8 cellular contexts compared by ENCODE assay signal in the genomic region with DNA sequence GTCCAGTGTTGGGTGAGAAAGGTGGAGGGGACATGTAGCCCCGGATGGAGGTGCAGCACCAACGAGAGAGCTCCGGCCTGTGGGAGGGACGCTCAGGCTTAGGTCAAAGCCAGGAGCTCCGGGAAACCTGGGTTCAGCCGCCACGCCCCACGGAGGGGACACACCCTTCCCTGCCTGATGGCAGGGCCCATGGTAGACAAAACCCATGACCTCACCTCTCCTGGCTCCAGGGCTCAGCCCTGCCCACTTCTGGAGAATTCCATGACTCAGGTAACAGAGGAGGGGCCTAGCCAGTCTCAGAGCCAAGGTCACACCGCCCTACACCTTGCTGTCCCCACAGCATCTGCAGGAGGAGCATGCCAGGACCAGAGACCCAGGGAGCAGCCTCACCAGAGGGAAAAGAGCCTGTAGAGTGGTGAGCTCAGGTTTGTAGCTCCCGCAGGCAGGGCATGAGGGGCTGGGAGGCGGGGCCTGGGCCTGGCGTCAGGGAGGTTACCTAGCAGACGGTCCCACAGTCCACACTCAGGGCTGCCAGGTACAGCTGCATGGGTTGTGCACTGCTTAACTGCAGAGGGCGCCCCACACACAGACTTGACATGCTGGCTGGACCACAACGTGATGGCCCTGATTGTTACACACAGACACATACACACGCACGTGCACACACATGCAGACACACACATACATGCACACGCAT.
A peak's percentile ranks its signal among the peaks of the same experiment; 100 is the strongest.
DNase-seq lines count a peak whose midpoint lies in the region; ATAC-seq and TF ChIP-seq lines count a peak whose summit lies in the region.

No MANE protein-coding gene starts in this region.

- peak; percentile 56 for ATAC-seq in HG02885 (IDR thresholded peaks at IDR 0.05; ENCODE audit: poor library complexity, unreplicated experiment)

- TF ChIP-seq CTCF in coronary artery (IDR thresholded peaks at IDR 0.05) (no peak), tibial nerve (IDR thresholded peaks at IDR 0.05) (peak; percentile 7 to 27 (median 16))

- H3K4me1 ChIP-seq in mesenchymal stem cell (ENCODE audit: control insufficient read depth, insufficient read depth, low read depth, low read length) (peaks cover 39% of the 10 kb centered on the region), tibial nerve (no peaks in the 10 kb centered on the region)

- no peak overlapping the region for H2BK12ac ChIP-seq in mesenchymal stem cell (ENCODE audit: low read length in 2 of 2)

- H3K4ac ChIP-seq in mesenchymal stem cell (ENCODE audit: low read depth in 1 of 2, low read length in 2 of 2): no peak overlapping the region

- no peak overlapping the region for H3K4me2 ChIP-seq in mesenchymal stem cell (ENCODE audit: low read length, poor library complexity, severe bottlenecking)

- no peaks in the 10 kb centered on the region for H3K9me3 ChIP-seq in mesenchymal stem cell (ENCODE audit: control insufficient read depth, low read length)
- no peaks in the 10 kb centered on the region for H3K9me3 ChIP-seq in tibial nerve

- WGBS in mesenchymal stem cell: 75% methylated on average over 16 of the region's 18 CpGs
- 74 to 75% methylated on average over 12 to 16 of the region's 18 CpGs for WGBS in tibial nerve, 2 donors

- no peaks in the 10 kb centered on the region for H3K36me3 ChIP-seq in mesenchymal stem cell (ENCODE audit: control insufficient read depth in 1 of 2, insufficient read depth in 2 of 2, low read depth in 1 of 2, low read length in 2 of 2)
- H3K36me3 ChIP-seq in tibial nerve: no peaks in the 10 kb centered on the region

- H3K9ac ChIP-seq in mesenchymal stem cell (ENCODE audit: low read length): no peak overlapping the region

- DNase-seq in DMS153 (lab: John Stamatoyannopoulos, UW): peak; percentile 79
- DNase-seq in SW480 (ENCODE audit: low spot score): peak; percentile 92
- peak; percentile 67 for DNase-seq in coronary artery (ENCODE audit: low spot score)
- DNase-seq in mesenchymal stem cell: peak; percentile 26
- no peak for DNase-seq in tibial nerve (ENCODE audit: low spot score in 2 of 2)
- no peak for DNase-seq in RKO (ENCODE audit: low spot score)
- no peak for DNase-seq in SKM-1 treated with dmso at 0.1 percent for 144 hours (lab: John Stamatoyannopoulos, UW; ENCODE audit: unreplicated experiment)

- H3K27me3 ChIP-seq in mesenchymal stem cell (ENCODE audit: control insufficient read depth in 1 of 2, insufficient read depth in 1 of 2, low read length in 2 of 2): peaks cover 0 to 3% of the 10 kb centered on the region in 2 experiments
- no peaks in the 10 kb centered on the region for H3K27me3 ChIP-seq in tibial nerve

- H3K18ac ChIP-seq in mesenchymal stem cell (ENCODE audit: low read depth in 1 of 2, low read length in 2 of 2): no peak overlapping the region

- no peak overlapping the region for H3K4me3 ChIP-seq in coronary artery
- no peak overlapping the region for H3K4me3 ChIP-seq in mesenchymal stem cell (ENCODE audit: insufficient read depth in 1 of 2, low read depth in 1 of 2, low read length in 2 of 2)
- no peak overlapping the region for H3K4me3 ChIP-seq in tibial nerve

- H3K23ac ChIP-seq in mesenchymal stem cell (ENCODE audit: low read length in 2 of 2): no peak overlapping the region

- H2AK5ac ChIP-seq in mesenchymal stem cell (ENCODE audit: low read length, severe bottlenecking): no peak overlapping the region

- no peak overlapping the region for H2BK120ac ChIP-seq in mesenchymal stem cell (ENCODE audit: low read depth, low read length)

- no peak overlapping the region for H2BK15ac ChIP-seq in mesenchymal stem cell (ENCODE audit: low read depth, poor library complexity, severe bottlenecking)

- no peak for TF ChIP-seq EP300 in tibial nerve (IDR thresholded peaks at IDR 0.05)

- no peaks in the 10 kb centered on the region for H3K79me1 ChIP-seq in mesenchymal stem cell (replicated peaks; ENCODE audit: low read length, poor library complexity, severe bottlenecking)

- H3K14ac ChIP-seq in mesenchymal stem cell (ENCODE audit: low read length in 2 of 2): peak overlapping the region in 1 of 2 experiments; percentile 21

- H4K8ac ChIP-seq in mesenchymal stem cell (ENCODE audit: low read length): no peak overlapping the region

- no peak overlapping the region for H2BK5ac ChIP-seq in mesenchymal stem cell (ENCODE audit: low read depth, low read length, poor library complexity, severe bottlenecking)

- no peak for TF ChIP-seq POLR2A in tibial nerve (IDR thresholded peaks at IDR 0.05)

- no peak overlapping the region for H4K91ac ChIP-seq in mesenchymal stem cell (ENCODE audit: low read length)

- H2AFZ ChIP-seq in mesenchymal stem cell (ENCODE audit: low read depth, low read length): no peak overlapping the region

- H3K27ac ChIP-seq in coronary artery (no peak overlapping the region), mesenchymal stem cell (ENCODE audit: low read length, poor library complexity, severe bottlenecking) (no peak overlapping the region), tibial nerve (no peak overlapping the region)

Comparison
In these comparisons a context has a peak if more than half of its experiments do, and no peak if none do; other contexts are left out.
1. DNase-seq: peak in DMS153 (single experiment), SW480 (single experiment), coronary artery (single experiment) and mesenchymal stem cell (single experiment); none in tibial nerve (0 of 2), RKO (single experiment) and SKM-1 treated with dmso at 0.1 percent for 144 hours (single experiment).